In genomic region chr3:98567646-98568280, GRCh38 we compare ENCODE assay signal across 15 cellular contexts. TPM values are rescaled to one million over a fixed set of nuclear protein-coding genes. Genes with fewer than 3 reads are reported as not detected.
DNase-seq lines count a peak whose midpoint lies in the region; ATAC-seq, FAIRE-seq and TF ChIP-seq lines count a peak whose summit lies in the region.
"Had no signal": no experiment of that assay in that cellular context is flagged by ENCODE, and none has a peak within 500 bp of the region (broad histone marks: within the 10 kb centered on the region; RNA-seq: fewer than 3 reads in every experiment).

No MANE protein-coding gene starts in this region.

- POLR2A ChIA-PET in GM12878 (lab: Charles Lee) = interaction anchor here (0.5 to 23.2 kb wide), 3 partner anchors 31 to 114 kb away, joined by 4 to 350 read pairs (median 6); partner anchors contain the start of gene GPR15

- peak overlapping the region; percentile 100 for H3K27ac ChIP-seq in GM12878 (ENCODE audit: control insufficient read depth, insufficient read depth)
- H3K27ac ChIP-seq: WERI-Rb-1 had no signal

- H3K4me2 ChIP-seq in GM12878 (ENCODE audit: control insufficient read depth, insufficient read depth) = peak overlapping the region; percentile 11

- no peak for TF ChIP-seq CTCF in GM12878 (IDR thresholded peaks at IDR 0.05 in 2 of 3, conservative IDR thresholded peaks at IDR 0.05 in 1 of 3; ENCODE audit: control insufficient read depth in 2 of 3, extremely low read depth in 1 of 3, insufficient read depth in 1 of 3, low read depth in 3 of 3, low read length in 3 of 3)
- TF ChIP-seq CTCF in nephron progenitor cell (IDR thresholded peaks at IDR 0.05) = no peak

- intact Hi-C loops in GM12878 (cut with micrococcal nuclease; ENCODE audit: unreplicated experiment) = no loop called here

- no peak; the same call in 1 of the 2 replicates for TF ChIP-seq RAD21 in GM12878 (IDR thresholded peaks at IDR 0.05; ENCODE audit: insufficient read depth, low read depth, low read length)

- no peak overlapping the region for H3K27ac Mint-ChIP-seq in nephron progenitor cell

- H3K79me2 ChIP-seq in GM12878 (ENCODE audit: control insufficient read depth, insufficient read depth, low read length) = peaks cover 61% of the 10 kb centered on the region

- in situ Hi-C loops in GM12878 (cut with MboI) = no loop called here

- RAD21 ChIA-PET in GM12878 (lab: Charles Lee; ENCODE audit: unreplicated experiment) = interaction anchor here (0.8 to 20.2 kb wide), 5 partner anchors 12 to 47 kb away, joined by 3 to 511 read pairs (median 3); partner anchors contain the start of gene GPR15

- CTCF ChIA-PET in GM12878 (lab: Yijun Ruan, JAX) = interaction anchor here (1.1 to 2.1 kb wide), 2 partner anchors 10 to 22 kb away, joined by 3 to 10 read pairs; no protein-coding TSS in a partner anchor

- FAIRE-seq in GM12878 (lab: Jason Lieb, UNC) (no peak), frontal cortex (lab: Jason Lieb, UNC) (no peak)
- FAIRE-seq: D721Med had no signal

- peak overlapping the region; percentile 61 for H2AFZ ChIP-seq in GM12878 (ENCODE audit: control insufficient read depth, low read depth, low read length)

- no peak for TF ChIP-seq EP300 in GM12878 (IDR thresholded peaks at IDR 0.05; ENCODE audit: borderline replicate concordance in 1 of 2, control insufficient read depth in 1 of 2, low read depth in 2 of 2, low read length in 2 of 2)

- H3K4me1 ChIP-seq in GM12878 (ENCODE audit: control insufficient read depth, insufficient read depth, low read length) = peaks cover 40% of the 10 kb centered on the region

- peak overlapping the region; percentile 58; the same call in 1 of the 2 replicates for H3K9ac ChIP-seq in GM12878 (ENCODE audit: control insufficient read depth, insufficient read depth, low read length)

- DNase-seq in GM12878 (ENCODE audit: low read depth, low spot score) (no peak), frontal cortex (ENCODE audit: low spot score in 2 of 2) (no peak), NCI-H187 (lab: John Stamatoyannopoulos, UW) (no peak), nephron progenitor cell (no peak)
- DNase-seq: HCEC 1CT, heart right ventricle, KBM-7, transverse colon, WERI-Rb-1 had no signal

- SMC1A ChIA-PET in GM12878 (lab: Charles Lee; ENCODE audit: uncharacterized antibody, unreplicated experiment) = interaction anchor here (1.3 to 23.6 kb wide), 4 partner anchors 16 to 33 kb away, joined by 3 to 603 read pairs (median 118); partner anchors contain the start of gene GPR15

- H3K4me3 Mint-ChIP-seq in nephron progenitor cell = no peak overlapping the region

- peaks cover 4% of the 10 kb centered on the region for H3K27me3 Mint-ChIP-seq in nephron progenitor cell (ENCODE audit: low read depth, poor library complexity)

- no peaks in the 10 kb centered on the region for H3K36me3 Mint-ChIP-seq in nephron progenitor cell (ENCODE audit: low read depth)

- no TSS peak for BruUV-seq in GM12878 (replicated peaks; lab: Mats Ljungman, UMichigan)

- no peaks in the 10 kb centered on the region for H3K27me3 ChIP-seq in GM12878 (replicated peaks in 1 of 2; ENCODE audit: control insufficient read depth in 2 of 2, insufficient read depth in 2 of 2, low read length in 1 of 2)
- H3K27me3 ChIP-seq: heart right ventricle, transverse colon had no signal

- peaks cover 3% of the 10 kb centered on the region for H3K9me3 Mint-ChIP-seq in nephron progenitor cell

- H4K20me1 ChIP-seq in GM12878 (ENCODE audit: control insufficient read depth, insufficient read depth) = no peaks in the 10 kb centered on the region

- no peaks in the 10 kb centered on the region; a peak in 1 of 4 replicates for H3K36me3 ChIP-seq in GM12878 (ENCODE audit: control insufficient read depth in 2 of 2, insufficient read depth in 2 of 2, low read length in 1 of 2)
- H3K36me3 ChIP-seq: heart right ventricle, transverse colon, WERI-Rb-1 had no signal

- peak overlapping the region; percentile 22 for H3K4me3 ChIP-seq in GM12878
- H3K4me3 ChIP-seq: heart right ventricle, lung, transverse colon had no signal

- no peak for TF ChIP-seq POLR2A in GM12878 (IDR thresholded peaks at IDR 0.05; ENCODE audit: low read depth, low read length)

- H3K4me1 Mint-ChIP-seq in nephron progenitor cell = peaks cover 12% of the 10 kb centered on the region

- ATAC-seq in GM18511 (IDR thresholded peaks at IDR 0.05; ENCODE audit: unreplicated experiment) (peak; percentile 29), GM21381 (IDR thresholded peaks at IDR 0.05; ENCODE audit: unreplicated experiment) (peak; percentile 26), HG03354 (IDR thresholded peaks at IDR 0.05; ENCODE audit: poor library complexity, severe bottlenecking, unreplicated experiment) (peak; percentile 29), GM12878 (peak; percentile 21), HG02884 (IDR thresholded peaks at IDR 0.05; ENCODE audit: unreplicated experiment) (no peak)
- ATAC-seq: heart right ventricle had no signal

- H3K9me3 ChIP-seq in GM12878 (replicated peaks; ENCODE audit: control insufficient read depth, insufficient read depth, low read length) = no peaks in the 10 kb centered on the region; the same call in 2 of the 3 replicates
- H3K9me3 ChIP-seq: heart right ventricle, transverse colon had no signal

- WGBS in GM12878 (ENCODE audit: insufficient coverage, insufficient replicate concordance, low lambda C conversion rate, missing lambda C conversion rate) = 23% methylated on average over 2 of the region's 2 CpGs

TF ChIP-seq in GM12878, 131 proteins besides CTCF, POLR2A, EP300 and RAD21 (continues in another document):
- TF ChIP-seq SIX5 (IDR thresholded peaks at IDR 0.05; ENCODE audit: low read depth, low read length, severe bottlenecking) = no peak

RNA-seq across cellular contexts. Expression of gene CPOX, which starts 25.6 kb away (rescaled TPM):
- 67.1 and 69.2 TPM in 2 replicates for total RNA-seq in GM12878 (2013; cell fraction: nucleolus; rRNA removed)
- total RNA-seq in GM12878 (2014; rRNA removed) (71.8 and 75.9 TPM in 2 replicates), GM12878 (2014; rRNA removed; fragmentation: Illumina TruSeq; extraction: Trizol) (51.0 and 53.2 TPM in 2 replicates), GM12878 (2021) (69.4 and 72.6 TPM in 2 replicates), frontal cortex (17.1 TPM)
- 31.0 TPM for polyA plus RNA-seq in GM12878 (2011; ENCODE audit: low read depth)
- polyA plus RNA-seq in GM12878 (2011; rRNA removed) (65.8 and 67.0 TPM in 2 replicates), GM12878 (2014; fragmentation: Illumina TruSeq; extraction: Trizol) (61.8 and 63.7 TPM in 2 replicates), GM12878 (2014; fragmentation: Nextera tagmentation; extraction: Ambion mirVana) (10 to 100 TPM; 40.7 to 45.8 TPM), GM12878 (2014; rRNA removed) (66.4 and 78.0 TPM in 2 replicates), GM12878 (2016; fragmentation: Nextera tagmentation; extraction: Ambion mirVana) (10 to 100 TPM; 63.3 to 67.6 TPM)
- 37.8 and 41.4 TPM in 2 replicates for polyA plus RNA-seq in GM12878 (2011; cell fraction: cytosol; rRNA removed)
- 79.0 and 107 TPM in 2 replicates for polyA plus RNA-seq in GM12878 (2011; cell fraction: nucleus; rRNA removed)
- 44.9 and 69.6 TPM in 2 replicates for polyA plus RNA-seq in GM12878 (2012)
- polyA minus RNA-seq in GM12878 (2011; rRNA and poly(A)+ RNA removed) = 31.7 and 38.3 TPM in 2 replicates
- polyA minus RNA-seq in GM12878 (2011; cell fraction: cytosol; rRNA and poly(A)+ RNA removed) = 13.1 and 19.1 TPM in 2 replicates
- polyA minus RNA-seq in GM12878 (2011; cell fraction: nucleus; rRNA and poly(A)+ RNA removed) = 23.1 and 39.6 TPM in 2 replicates

RNA-seq across cellular contexts. Expression of gene GPR15, which starts 36.0 kb away (rescaled TPM):
- 136 and 143 TPM in 2 replicates for total RNA-seq in GM12878 (2013; cell fraction: nucleolus; rRNA removed)
- total RNA-seq in GM12878 (2014; rRNA removed) = 150 and 170 TPM in 2 replicates
- 118 and 119 TPM in 2 replicates for total RNA-seq in GM12878 (2014; rRNA removed; fragmentation: Illumina TruSeq; extraction: Trizol)
- total RNA-seq in GM12878 (2021) = 105 TPM in 2 replicates
- polyA plus RNA-seq in GM12878 (2011; ENCODE audit: low read depth) = 81.6 TPM
- polyA plus RNA-seq in GM12878 (2011; rRNA removed) = 68.3 and 87.9 TPM in 2 replicates
- 77.7 and 84.8 TPM in 2 replicates for polyA plus RNA-seq in GM12878 (2011; cell fraction: cytosol; rRNA removed)
- polyA plus RNA-seq in GM12878 (2011; cell fraction: nucleus; rRNA removed) = 59.0 and 81.9 TPM in 2 replicates
- 69.4 and 117 TPM in 2 replicates for polyA plus RNA-seq in GM12878 (2012)
- polyA plus RNA-seq in GM12878 (2014; fragmentation: Illumina TruSeq; extraction: Trizol) = 113 and 116 TPM in 2 replicates
- polyA plus RNA-seq in GM12878 (2014; fragmentation: Nextera tagmentation; extraction: Ambion mirVana) = 100 to 1,000 TPM in 1 of 2 experiments, 10 to 100 TPM in 1; 70.7 to 145 TPM
- polyA plus RNA-seq in GM12878 (2014; rRNA removed) = 82.7 and 83.9 TPM in 2 replicates
- polyA plus RNA-seq in GM12878 (2016; fragmentation: Nextera tagmentation; extraction: Ambion mirVana) = 100 to 1,000 TPM; 146 to 150 TPM
- 142 and 145 TPM in 2 replicates for polyA minus RNA-seq in GM12878 (2011; rRNA and poly(A)+ RNA removed)
- polyA minus RNA-seq in GM12878 (2011; cell fraction: cytosol; rRNA and poly(A)+ RNA removed) = 29.7 and 31.3 TPM in 2 replicates
- polyA minus RNA-seq in GM12878 (2011; cell fraction: nucleus; rRNA and poly(A)+ RNA removed) = 79.2 and 93.9 TPM in 2 replicates
- total RNA-seq in frontal cortex = not detected
- polyA plus RNA-seq: heart right ventricle had no signal

RNA-seq across cellular contexts. Expression of gene CLDND1, which starts 45.1 kb away (rescaled TPM):
- total RNA-seq in GM12878 (2013; cell fraction: nucleolus; rRNA removed) = 296 and 302 TPM in 2 replicates
- total RNA-seq in GM12878 (2014; rRNA removed) (123 and 164 TPM in 2 replicates), GM12878 (2014; rRNA removed; fragmentation: Illumina TruSeq; extraction: Trizol) (97.8 and 101 TPM in 2 replicates), GM12878 (2021) (124 and 130 TPM in 2 replicates), frontal cortex (124 TPM)
- 100 TPM for polyA plus RNA-seq in GM12878 (2011; ENCODE audit: low read depth)
- polyA plus RNA-seq in GM12878 (2011; rRNA removed) (225 and 259 TPM in 2 replicates), GM12878 (2014; fragmentation: Illumina TruSeq; extraction: Trizol) (173 and 232 TPM in 2 replicates), GM12878 (2014; fragmentation: Nextera tagmentation; extraction: Ambion mirVana) (100 to 1,000 TPM; 150 to 163 TPM), GM12878 (2014; rRNA removed) (144 and 154 TPM in 2 replicates), GM12878 (2016; fragmentation: Nextera tagmentation; extraction: Ambion mirVana) (100 to 1,000 TPM; 144 to 154 TPM)
- 110 and 197 TPM in 2 replicates for polyA plus RNA-seq in GM12878 (2011; cell fraction: cytosol; rRNA removed)
- polyA plus RNA-seq in GM12878 (2011; cell fraction: nucleus; rRNA removed) = 273 and 287 TPM in 2 replicates
- polyA plus RNA-seq in GM12878 (2012) = 130 and 134 TPM in 2 replicates
- polyA minus RNA-seq in GM12878 (2011; rRNA and poly(A)+ RNA removed) = 210 and 247 TPM in 2 replicates
- 72.8 and 86.1 TPM in 2 replicates for polyA minus RNA-seq in GM12878 (2011; cell fraction: cytosol; rRNA and poly(A)+ RNA removed)
- 149 and 181 TPM in 2 replicates for polyA minus RNA-seq in GM12878 (2011; cell fraction: nucleus; rRNA and poly(A)+ RNA removed)

Comparison
In these comparisons a context has a peak if more than half of its experiments do, and no peak if none do; other contexts are left out.
1. RNA of gene GPR15, which starts 36.0 kb away (total RNA-seq): 105 to 170 TPM in GM12878; not detected in frontal cortex (single experiment); every median in the first group is over 100 times any median in the second.